Comparison of ENCODE assay signal across 8 cellular contexts in genomic region chr1:12166834-12167492, GRCh38. TPM values are rescaled to one million over a fixed set of nuclear protein-coding genes. Genes with fewer than 3 reads are reported as not detected.
DNase-seq lines count a peak whose midpoint lies in the region; ATAC-seq and TF ChIP-seq lines count a peak whose summit lies in the region.

Gene TNFRSF1B, plus strand, starts transcription at chr1:12166991. Its CDS starts 101 bp downstream, at chr1:12167092.

- H2AFZ ChIP-seq in SK-N-SH (ENCODE audit: low read depth) = no peak within 1 kb of the TSS

- WGBS in SK-N-SH (ENCODE audit: low lambda C conversion rate) = 3% methylated on average over 21 of the region's 79 CpGs
- WGBS in heart right ventricle, 2 donors = 2% methylated on average over 69 to 79 of the region's 79 CpGs

- POLR2A ChIA-PET in SK-N-SH (lab: Yijun Ruan, JAX) (no interaction called here), HEK293T (lab: Yijun Ruan, JAX) (no interaction called here)

- CTCF ChIA-PET in SK-N-SH (lab: Yijun Ruan, JAX) = interaction anchor here (1.2 to 6.2 kb wide), 2 partner anchors 18 to 42 kb away, joined by 3 to 37 read pairs; no protein-coding TSS in a partner anchor
- CTCF ChIA-PET in HEK293T (lab: Yijun Ruan, JAX) = no interaction called here

- H3K36me3 ChIP-seq in SK-N-SH (replicated peaks in 1 of 2; ENCODE audit: control insufficient read depth in 1 of 2, insufficient read depth in 2 of 2, low read length in 1 of 2) (no peaks in the 10 kb centered on the region), heart right ventricle (peaks cover 0 to 20% (median 0%) of the 10 kb centered on the region in 9 donors)

- H3K36me3 Mint-ChIP-seq in activated naive CD8-positive, alpha-beta T cell treated with anti-CD3 and anti-CD28 coated beads for 36 hours = peaks cover 40% of the 10 kb centered on the region

- H3K4me3 ChIP-seq in SK-N-SH (ENCODE audit: low read depth in 2 of 2, low read length in 1 of 2) (peak within 1 kb of the TSS; percentile 39 to 52), heart right ventricle (peak within 1 kb of the TSS; percentile 73 to 94 (median 83))

- ATAC-seq in HG02798 (IDR thresholded peaks at IDR 0.05; ENCODE audit: poor library complexity, unreplicated experiment) (peak; percentile 55), heart right ventricle (peak; percentile 46 to 86 (median 64)), sciatic nerve (peak; percentile 73)

- H3K4me1 Mint-ChIP-seq in activated naive CD8-positive, alpha-beta T cell treated with anti-CD3 and anti-CD28 coated beads for 36 hours = peaks cover 63% of the 10 kb centered on the region

- peak within 1 kb of the TSS; percentile 73 for H3K4me2 ChIP-seq in SK-N-SH

- TF ChIP-seq CTCF in GM13977 (IDR thresholded peaks at IDR 0.05; ENCODE audit: extremely low read depth, insufficient read depth, missing control alignments) (no peak), SK-N-SH (IDR thresholded peaks at IDR 0.05) (no peak), heart right ventricle (IDR thresholded peaks at IDR 0.05) (no peak)

- peaks cover 4% of the 10 kb centered on the region for H3K9me3 Mint-ChIP-seq in activated naive CD8-positive, alpha-beta T cell treated with anti-CD3 and anti-CD28 coated beads for 36 hours

- no peaks in the 10 kb centered on the region for H3K27me3 Mint-ChIP-seq in activated naive CD8-positive, alpha-beta T cell treated with anti-CD3 and anti-CD28 coated beads for 36 hours

- H3K27ac ChIP-seq in SK-N-SH (ENCODE audit: low read depth in 2 of 2, low read length in 1 of 2) (no peak within 1 kb of the TSS), heart right ventricle (peak within 1 kb of the TSS; percentile 80 to 99 (median 94))

- TF ChIP-seq EP300 in SK-N-SH (IDR thresholded peaks at IDR 0.05; ENCODE audit: borderline replicate concordance in 1 of 2, low read depth in 1 of 2, low read length in 1 of 2) = no peak

- H3K9ac ChIP-seq in SK-N-SH = no peak within 1 kb of the TSS

- H3K27ac Mint-ChIP-seq in activated naive CD8-positive, alpha-beta T cell treated with anti-CD3 and anti-CD28 coated beads for 36 hours = peak within 1 kb of the TSS; percentile 100

- in situ Hi-C loops in GM13977 (cut with MboI; ENCODE audit: low pct_unique_long_range_greater_than_20kb, low sequenced_read_pairs, unreplicated experiment) = no loop called here

- H3K4me1 ChIP-seq in SK-N-SH (ENCODE audit: control insufficient read depth in 1 of 2, insufficient read depth in 2 of 2, low read depth in 1 of 2, low read length in 1 of 2) (peaks cover 0 to 5% of the 10 kb centered on the region in 2 experiments; a peak in 1 of 4 replicates), heart right ventricle (peaks cover 9 to 89% (median 56%) of the 10 kb centered on the region in 9 donors)

- TF ChIP-seq RAD21 in SK-N-SH (IDR thresholded peaks at IDR 0.05; ENCODE audit: low read length) = no peak

- H3K9me3 ChIP-seq in SK-N-SH (no peaks in the 10 kb centered on the region), heart right ventricle (no peaks in the 10 kb centered on the region)

- no peaks in the 10 kb centered on the region for H4K20me1 ChIP-seq in SK-N-SH (ENCODE audit: insufficient read depth)

- no peaks in the 10 kb centered on the region for H3K9me2 ChIP-seq in SK-N-SH

- DNase-seq in GM13977 (ENCODE audit: low spot score) (peak; percentile 94), SK-N-SH (peak; percentile 91), heart right ventricle (peak; percentile 67 to 82), sciatic nerve (ENCODE audit: low spot score) (peak; percentile 82), midbrain (lab: John Stamatoyannopoulos, UW) (no peak), HEK293T (ENCODE audit: extremely low spot score) (no peak)
- DNase-seq in activated naive CD8-positive, alpha-beta T cell treated with anti-CD3 and anti-CD28 coated beads for 36 hours = peak; percentile 86

- H3K27me3 ChIP-seq in SK-N-SH (ENCODE audit: insufficient read depth) (peaks cover 15% of the 10 kb centered on the region), heart right ventricle (peaks cover 0 to 8% (median 0%) of the 10 kb centered on the region in 7 donors)

- intact Hi-C loops in heart right ventricle (cut with DNase I) = loop anchor here in 2 of 10 donors (5.0 kb wide), 1 partner anchor 40 kb away; no protein-coding TSS in a partner anchor
- intact Hi-C loops in sciatic nerve (cut with DNase I) = no loop called here

- H3K4me3 Mint-ChIP-seq in activated naive CD8-positive, alpha-beta T cell treated with anti-CD3 and anti-CD28 coated beads for 36 hours = peak within 1 kb of the TSS; percentile 100

- no peaks in the 10 kb centered on the region for H3F3A ChIP-seq in SK-N-SH (replicated peaks; ENCODE audit: insufficient read depth)

- no peaks in the 10 kb centered on the region for H3K79me2 ChIP-seq in SK-N-SH (ENCODE audit: insufficient read depth)

TF ChIP-seq in SK-N-SH, 30 proteins besides CTCF, POLR2A, EP300 and RAD21:
- TF ChIP-seq RCOR1 (IDR thresholded peaks at IDR 0.05; ENCODE audit: low read length) (no peak), MAX (IDR thresholded peaks at IDR 0.05; ENCODE audit: low read depth) (peak; percentile 73), FOSL2 (IDR thresholded peaks at IDR 0.05; ENCODE audit: borderline replicate concordance, low read depth) (no peak)

TF ChIP-seq in HEK293T, 16 proteins besides CTCF, POLR2A, EP300 and RAD21:
- TF ChIP-seq TARDBP (IDR thresholded peaks at IDR 0.05) = no peak
- TF ChIP-seq SUZ12 (IDR thresholded peaks at IDR 0.05) = no peak
- no peak for TF ChIP-seq LEF1 (IDR thresholded peaks at IDR 0.05; ENCODE audit: borderline replicate concordance)
- TF ChIP-seq CTBP1 (IDR thresholded peaks at IDR 0.05; ENCODE audit: borderline replicate concordance) = no peak
- no peak for TF ChIP-seq ZNF384 (IDR thresholded peaks at IDR 0.05)
TF ChIP-seq in HEK293T: peak in this region for 0.

RNA-seq across cellular contexts. Expression of gene TNFRSF1B, which starts in this region (rescaled TPM):
- polyA plus RNA-seq in SK-N-SH (2012; rRNA removed) = 0.18 and 0.36 TPM in 2 replicates
- polyA plus RNA-seq in SK-N-SH (2012; cell fraction: cytosol; rRNA removed) = 0.14 and 0.21 TPM in 2 replicates
- 0.12 and 0.14 TPM in 2 replicates for polyA plus RNA-seq in SK-N-SH (2012; cell fraction: nucleus; rRNA removed)
- 100 to 1,000 TPM; 187 to 193 TPM for total RNA-seq in activated naive CD8-positive, alpha-beta T cell treated with anti-CD3 and anti-CD28 coated beads for 36 hours
- total RNA-seq in heart right ventricle = 10 to 100 TPM in 8 of 10 donors, 1 to 10 TPM in 2; 8.0 to 55.4 (median 15.7) TPM
- polyA plus RNA-seq in heart right ventricle = 10 to 100 TPM; 11.9 to 15.3 TPM
- 90.9 TPM for total RNA-seq in sciatic nerve

Comparison
In these comparisons a context has a peak if more than half of its experiments do, and no peak if none do; other contexts are left out.
1. RNA of gene TNFRSF1B (polyA plus RNA-seq): 11.9 to 15.3 TPM in heart right ventricle; 0.12 to 0.36 TPM in SK-N-SH; every median in the first group is over 4 times any median in the second.
2. Peak in DNase-seq, H3K4me3 ChIP-seq and H3K4me2 ChIP-seq in SK-N-SH; RNA of the gene not detected or under 1 TPM.
3. DNase-seq: peak in GM13977 (single experiment), activated naive CD8-positive, alpha-beta T cell treated with anti-CD3 and anti-CD28 coated beads for 36 hours (single experiment), heart right ventricle (2 of 2) and sciatic nerve (single experiment); none in midbrain (single experiment) and HEK293T (single experiment).
4. H3K27ac ChIP-seq: peak in heart right ventricle (10 of 10); none in SK-N-SH (0 of 2).
5. Peak in every context shown above with its lines, with median percentiles within 50 percentile points of each other: ATAC-seq.